Comparison of ENCODE assay signal across 10 cellular contexts in genomic region chr19:34985249-34986022, GRCh38. TPM values are rescaled to one million over a fixed set of nuclear protein-coding genes. Genes with fewer than 3 reads are reported as not detected.
DNase-seq lines count a peak whose midpoint lies in the region; FAIRE-seq and TF ChIP-seq lines count a peak whose summit lies in the region.
"Had no signal": no experiment of that assay in that cellular context is flagged by ENCODE, and none has a peak within 500 bp of the region (broad histone marks: within the 10 kb centered on the region; RNA-seq: fewer than 3 reads in every experiment).

No MANE protein-coding gene starts in this region.

- H3K4me1 Mint-ChIP-seq in mesothelial cell of epicardium, result peaks cover 12% of the 10 kb centered on the region

- TF ChIP-seq CTCF in choroid plexus epithelial cell (conservative IDR thresholded peaks at IDR 0.05; ENCODE audit: low read depth, low read length) (peak; percentile 11), mesothelial cell of epicardium (IDR thresholded peaks at IDR 0.05; ENCODE audit: unreplicated experiment) (no peak), D721Med (IDR thresholded peaks at IDR 0.05; ENCODE audit: insufficient read depth, missing control alignments) (no peak)

- peak overlapping the region; percentile 7 for H3K4me3 ChIP-seq in choroid plexus epithelial cell (ENCODE audit: low read depth, low read length)

- no peaks in the 10 kb centered on the region for H3K36me3 Mint-ChIP-seq in mesothelial cell of epicardium

- FAIRE-seq in D721Med (lab: Jason Lieb, UNC), result no peak

- peaks cover 10% of the 10 kb centered on the region for H3K27me3 Mint-ChIP-seq in mesothelial cell of epicardium (ENCODE audit: low read depth)

- peaks cover 8% of the 10 kb centered on the region for H3K9me3 Mint-ChIP-seq in mesothelial cell of epicardium

- peak overlapping the region; percentile 43 for H3K27ac Mint-ChIP-seq in mesothelial cell of epicardium

- H3K4me3 Mint-ChIP-seq in mesothelial cell of epicardium, result no peak overlapping the region

- DNase-seq in AG20443 (ENCODE audit: low spot score), result peak; percentile 44
- DNase-seq in Kasumi-1 (lab: John Stamatoyannopoulos, UW), result peak; percentile 86 to 88
- DNase-seq in choroid plexus epithelial cell (ENCODE audit: low read depth), result peak; percentile 74
- no peak for DNase-seq in mesothelial cell of epicardium (ENCODE audit: low spot score in 2 of 2, unreplicated experiment in 2 of 2)
- no peak for DNase-seq in D721Med (ENCODE audit: insufficient read length, low spot score)
- DNase-seq in pons (ENCODE audit: low spot score), result no peak
- no peak for DNase-seq in cortex of kidney (lab: John Stamatoyannopoulos, UW)
- DNase-seq in middle frontal gyrus (ENCODE audit: extremely low spot score, low spot score), result no peak

RNA-seq across cellular contexts. Expression of gene GRAMD1A, which starts 14.7 kb away (rescaled TPM):
- total RNA-seq in mesothelial cell of epicardium, result 123 to 130 TPM (median 129 TPM) in 3 replicates

RNA-seq across cellular contexts. Expression of gene ZNF792, which starts 21.4 kb away (rescaled TPM):
- 9.2 to 9.6 TPM (median 9.3 TPM) in 3 replicates for total RNA-seq in mesothelial cell of epicardium

RNA-seq across cellular contexts. Expression of gene SCN1B, which starts 44.8 kb away (rescaled TPM):
- 2.2 to 2.8 TPM (median 2.7 TPM) in 3 replicates for total RNA-seq in mesothelial cell of epicardium

RNA-seq across cellular contexts. Expression of gene HPN, which starts 56.1 kb away (rescaled TPM):
- total RNA-seq in mesothelial cell of epicardium, result 20.3 to 22.9 TPM (median 21.3 TPM) in 3 replicates
- total RNA-seq: myocyte, temporal lobe had no signal

RNA-seq across cellular contexts. Expression of gene ZNF30, which starts 58.7 kb away (rescaled TPM):
- 4.7 to 5.8 TPM (median 4.8 TPM) in 3 replicates for total RNA-seq in mesothelial cell of epicardium

Comparison
In these comparisons a context has a peak if more than half of its experiments do, and no peak if none do; other contexts are left out.
1. DNase-seq: peak in AG20443 (single experiment), Kasumi-1 (2 of 2) and choroid plexus epithelial cell (single experiment); none in mesothelial cell of epicardium (0 of 2), D721Med (single experiment), pons (single experiment), cortex of kidney (single experiment) and middle frontal gyrus (single experiment).